Comparison of ENCODE assay signal across 1 cellular context in the genomic region with DNA sequence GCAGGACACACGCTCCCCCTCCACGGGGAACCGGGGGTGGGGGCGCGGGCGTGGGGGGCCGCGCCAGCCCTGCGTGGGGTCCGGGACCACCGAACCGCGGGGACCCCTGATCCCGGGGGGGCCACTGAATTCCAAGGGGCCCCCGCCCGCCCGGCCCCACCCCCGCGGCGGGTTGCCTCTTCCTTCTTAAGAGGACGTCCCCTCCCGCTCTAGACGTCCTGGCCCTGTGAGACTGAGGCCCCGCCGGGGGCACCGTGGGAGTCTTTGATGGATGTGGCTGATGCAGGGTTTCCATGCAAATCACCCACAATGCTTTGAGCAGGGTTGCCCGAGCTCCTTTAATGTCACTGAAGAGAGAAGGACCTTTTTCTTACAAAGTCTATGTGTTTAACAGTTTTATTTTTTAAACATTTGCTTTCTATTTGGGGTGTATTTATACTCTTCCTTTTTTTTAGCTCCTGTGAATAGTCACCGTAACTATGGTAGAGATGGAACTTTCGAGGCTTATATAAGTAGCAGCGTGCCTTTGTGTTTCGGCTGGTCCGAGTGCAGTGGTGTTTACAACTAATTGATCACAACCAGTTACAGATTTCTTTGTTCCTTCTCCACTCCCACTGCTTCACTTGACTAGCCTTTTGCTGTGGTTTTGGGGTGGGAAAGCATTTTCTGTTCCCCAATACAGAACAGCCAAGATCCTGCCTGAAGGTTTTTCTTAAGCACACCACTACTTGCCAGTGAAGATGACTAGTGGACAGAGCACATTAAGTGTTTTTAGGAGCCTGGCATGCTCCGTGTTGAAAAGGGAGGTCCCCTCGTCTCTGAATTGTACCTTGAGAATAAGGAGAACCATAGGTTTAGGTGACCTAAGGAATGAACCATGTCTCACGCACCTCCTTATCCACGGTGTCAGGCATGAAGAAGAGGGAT.
TF ChIP-seq lines count a peak whose summit lies in the region.

No MANE protein-coding gene starts in this region.

TF ChIP-seq in HCT116, 20 proteins besides CTCF, POLR2A, EP300 and RAD21 (continued from another document):
- TF ChIP-seq, protein P1, sequence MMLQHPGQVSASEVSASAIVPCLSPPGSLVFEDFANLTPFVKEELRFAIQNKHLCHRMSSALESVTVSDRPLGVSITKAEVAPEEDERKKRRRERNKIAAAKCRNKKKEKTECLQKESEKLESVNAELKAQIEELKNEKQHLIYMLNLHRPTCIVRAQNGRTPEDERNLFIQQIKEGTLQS (IDR thresholded peaks at IDR 0.05): peak; percentile 88
